28 cellular contexts compared by ENCODE assay signal in genomic region chr18:35028556-35028955, GRCh38. TPM values are rescaled to one million over a fixed set of nuclear protein-coding genes. Genes with fewer than 3 reads are reported as not detected.
DNase-seq lines count a peak whose midpoint lies in the region; ATAC-seq, FAIRE-seq and TF ChIP-seq lines count a peak whose summit lies in the region.
"Had no signal": no experiment of that assay in that cellular context is flagged by ENCODE, and none has a peak within 500 bp of the region (broad histone marks: within the 10 kb centered on the region; RNA-seq: fewer than 3 reads in every experiment).

No MANE protein-coding gene starts in this region.

- TF ChIP-seq RAD21 in IMR-90 (IDR thresholded peaks at IDR 0.05; ENCODE audit: low read length) = no peak

- peak overlapping the region; percentile 55 for H3K4ac ChIP-seq in IMR-90 (ENCODE audit: low read depth, low read length)

- H3K4me3 ChIP-seq in IMR-90 (ENCODE audit: insufficient read depth, low read depth, low read length) (no peak overlapping the region), fibroblast of mammary gland (ENCODE audit: control insufficient read depth, low read depth, low read length) (no peak overlapping the region), skeletal muscle tissue (ENCODE audit: low read length in 3 of 3) (no peak overlapping the region)
- H3K4me3 ChIP-seq: HAP-1, hepatocyte, mucosa of descending colon, thyroid gland had no signal

- in situ Hi-C loops in IMR-90 (cut with MboI; ENCODE audit: low sequenced_read_pairs) = no loop called here

- H3K36me3 ChIP-seq in IMR-90 (ENCODE audit: control insufficient read depth, insufficient read depth, low read length) (no peaks in the 10 kb centered on the region), skeletal muscle tissue (ENCODE audit: control insufficient read depth in 3 of 3, insufficient read depth in 3 of 3, low read length in 3 of 3) (no peaks in the 10 kb centered on the region)
- H3K36me3 ChIP-seq: BE2C, HAP-1, neutrophil, thyroid gland had no signal

- peak overlapping the region; percentile 73 for H2BK20ac ChIP-seq in IMR-90 (ENCODE audit: low read depth, low read length)

- CTCF ChIA-PET in activated CD4-positive, alpha-beta T cell treated with anti-CD3 and anti-CD28 coated beads for 36 hours (lab: Charles Lee) = interaction anchor here (0.8 to 7.3 kb wide), 11 partner anchors 9 to 158 kb away, joined by 3 to 72 read pairs (median 5); partner anchors contain the start of gene MAPRE2
- CTCF ChIA-PET in IMR-90 (lab: Yijun Ruan, JAX) = interaction anchor here (0.7 to 1.5 kb wide), 2 partner anchors 12 to 22 kb away, joined by 3 to 8 read pairs; no protein-coding TSS in a partner anchor

- dilution Hi-C loops in IMR-90 (cut with HindIII; ENCODE audit: low sequenced_read_pairs, unreplicated experiment) = no loop called here

- POLR2A ChIA-PET in activated CD4-positive, alpha-beta T cell treated with anti-CD3 and anti-CD28 coated beads for 36 hours (lab: Charles Lee) = interaction anchor here (0.6 to 1.3 kb wide), 2 partner anchors 14 to 23 kb away, joined by 3 read pairs; no protein-coding TSS in a partner anchor
- POLR2A ChIA-PET in IMR-90 (lab: Charles Lee; ENCODE audit: unreplicated experiment) = interaction anchor here (1.2 kb wide), 1 partner anchor 13 kb away, joined by 3 read pairs; the partner anchor contains the start of gene MAPRE2

- H3K27ac ChIP-seq in IMR-90 (ENCODE audit: insufficient read depth, low read length) (no peak overlapping the region), skeletal muscle tissue (ENCODE audit: low read depth, low read length) (peak overlapping the region; percentile 38)
- H3K27ac ChIP-seq: hepatocyte, neutrophil, thyroid gland had no signal

- no peak overlapping the region for H3K9ac ChIP-seq in IMR-90 (ENCODE audit: low read depth, low read length)
- H3K9ac ChIP-seq in skeletal muscle tissue (ENCODE audit: low read depth in 1 of 3, low read length in 3 of 3) = no peak overlapping the region

- peak overlapping the region; percentile 13; the same call in 1 of the 2 replicates for H4K91ac ChIP-seq in IMR-90 (ENCODE audit: insufficient read depth, low read depth, low read length)

- H3K4me3 Mint-ChIP-seq in activated CD4-positive, alpha-beta T cell treated with anti-CD3 and anti-CD28 coated beads for 36 hours = no peak overlapping the region

- peak overlapping the region; percentile 38; the same call in 1 of the 2 replicates for H3K14ac ChIP-seq in IMR-90 (replicated peaks; ENCODE audit: low read depth, low read length)

- H3K18ac ChIP-seq in IMR-90 (ENCODE audit: low read depth, low read length) = peak overlapping the region; percentile 37

- H4K20me1 ChIP-seq in IMR-90 (ENCODE audit: insufficient read depth, low read length) = no peaks in the 10 kb centered on the region

- 0 out of 4 replicates have a peak, but pooled peaks cover 0 to 3% of the 10 kb centered on the region in 2 experiments for H3K79me1 ChIP-seq in IMR-90 (ENCODE audit: low read depth in 1 of 2, low read length in 2 of 2)

- ATAC-seq in activated CD4-positive, alpha-beta T cell treated with anti-CD3 and anti-CD28 coated beads for 36 hours = no peak
- no peak for ATAC-seq in IMR-90 (ENCODE audit: low read depth)
- ATAC-seq: activated T-cell treated with anti-CD3 and anti-CD28 coated beads, Interleukin-2, amount 50 U/mL, for 72 hours; mucosa of descending colon had no signal

- H2BK5ac ChIP-seq in IMR-90 (ENCODE audit: low read depth, low read length, poor library complexity, severe bottlenecking) = peak overlapping the region; percentile 68

- peak overlapping the region; percentile 40; the same call in 1 of the 2 replicates for H4K5ac ChIP-seq in IMR-90 (ENCODE audit: low read depth, low read length)

- H4K8ac ChIP-seq in IMR-90 (ENCODE audit: low read depth in 2 of 2, low read length in 2 of 2) = peak overlapping the region in 1 of 2 experiments; percentile 67; a peak in 2 of 4 replicates

- no peak overlapping the region; the same call in 1 of the 2 replicates for H3K4me2 ChIP-seq in IMR-90 (ENCODE audit: low read depth, low read length)
- H3K4me2 ChIP-seq: hepatocyte had no signal

- no peaks in the 10 kb centered on the region for H3K27me3 ChIP-seq in IMR-90 (ENCODE audit: control insufficient read depth, insufficient read depth, low read length)
- no peaks in the 10 kb centered on the region for H3K27me3 ChIP-seq in skeletal muscle tissue (ENCODE audit: control insufficient read depth in 3 of 3, insufficient read depth in 3 of 3, low read length in 3 of 3)
- H3K27me3 ChIP-seq: BE2C, hepatocyte, neutrophil, thyroid gland had no signal

- no CpG with 5 or more reads among the region's 2 CpGs for WGBS in IMR-90 (ENCODE audit: extremely low coverage in 2 of 2, insufficient read length in 1 of 2), 2 experiments

- peaks cover 61% of the 10 kb centered on the region for H3K4me1 Mint-ChIP-seq in activated CD4-positive, alpha-beta T cell treated with anti-CD3 and anti-CD28 coated beads for 36 hours

- 0 out of 3 replicates have a peak overlapping the region, but pooled peaks have one; percentile 8 for H2BK15ac ChIP-seq in IMR-90 (ENCODE audit: low read depth, low read length)

- no peaks in the 10 kb centered on the region for H3K9me3 ChIP-seq in IMR-90 (ENCODE audit: control insufficient read depth, insufficient read depth, low read length)
- no peaks in the 10 kb centered on the region for H3K9me3 ChIP-seq in skeletal muscle tissue (ENCODE audit: control insufficient read depth in 3 of 3, low read length in 3 of 3)
- H3K9me3 ChIP-seq: BE2C, HAP-1, mucosa of descending colon, neutrophil, thyroid gland had no signal

- no peaks in the 10 kb centered on the region for H3K27me3 Mint-ChIP-seq in activated CD4-positive, alpha-beta T cell treated with anti-CD3 and anti-CD28 coated beads for 36 hours

- peak overlapping the region; percentile 14 for H3K27ac Mint-ChIP-seq in activated CD4-positive, alpha-beta T cell treated with anti-CD3 and anti-CD28 coated beads for 36 hours

- no peak overlapping the region for H2AK9ac ChIP-seq in IMR-90 (replicated peaks; ENCODE audit: low read depth, low read length, poor library complexity)

- H2AFZ ChIP-seq in IMR-90 (replicated peaks; ENCODE audit: low read length, poor library complexity) = no peak overlapping the region
- H2AFZ ChIP-seq: hepatocyte had no signal

- BruUV-seq in IMR-90 (replicated peaks; lab: Mats Ljungman, UMichigan) = no TSS peak

- H3K9me1 ChIP-seq in IMR-90 (ENCODE audit: insufficient read depth, low read length) = no peaks in the 10 kb centered on the region

- peak overlapping the region; percentile 45 for H2BK120ac ChIP-seq in IMR-90 (ENCODE audit: low read depth, low read length)

- H2AK5ac ChIP-seq in IMR-90 (ENCODE audit: low read depth, low read length) = peak overlapping the region; percentile 23; the same call in 1 of the 2 replicates

- no peak overlapping the region for H3K56ac ChIP-seq in IMR-90 (ENCODE audit: extremely low read depth, insufficient read depth, low read length)

- no peaks in the 10 kb centered on the region for H3K9me3 Mint-ChIP-seq in activated CD4-positive, alpha-beta T cell treated with anti-CD3 and anti-CD28 coated beads for 36 hours (ENCODE audit: low read depth)
- H3K9me3 Mint-ChIP-seq: activated naive CD4-positive, alpha-beta T cell treated with anti-CD3 and anti-CD28 coated beads for 36 hours; activated T-cell treated with anti-CD3 and anti-CD28 coated beads, Interleukin-2, amount 50 U/mL, for 72 hours had no signal

- TF ChIP-seq POLR2A in IMR-90 (IDR thresholded peaks at IDR 0.05; ENCODE audit: low read depth, low read length) = no peak

- peaks cover 10% of the 10 kb centered on the region for H3K4me1 ChIP-seq in IMR-90 (ENCODE audit: control insufficient read depth, insufficient read depth, low read length)
- peaks cover 29 to 33% (median 32%) of the 10 kb centered on the region in 3 donors for H3K4me1 ChIP-seq in skeletal muscle tissue (ENCODE audit: control insufficient read depth in 3 of 3, insufficient read depth in 3 of 3, low read length in 3 of 3)
- H3K4me1 ChIP-seq: BE2C, HAP-1 had no signal

- no peak for FAIRE-seq in frontal cortex (lab: Jason Lieb, UNC)
- FAIRE-seq: D721Med, islet of Langerhans had no signal

- intact Hi-C loops in activated CD4-positive, alpha-beta T cell treated with anti-CD3 and anti-CD28 coated beads for 36 hours (cut with DNase I, micrococcal nuclease) = loop anchor here (5.0 kb wide), 6 partner anchors 79 to 589 kb away; partner anchors contain the start of genes ZNF397 (in 2 of the 2), ZNF24 (in 1 of the 2) and ZSCAN30 (in 1 of the 2)
- intact Hi-C loops in IMR-90 (cut with micrococcal nuclease) = loop anchor here (5.0 kb wide), 1 partner anchor 114 kb away; no protein-coding TSS in a partner anchor

- no peak for DNase-seq in activated CD4-positive, alpha-beta T cell treated with anti-CD3 and anti-CD28 coated beads for 36 hours
- no peak for DNase-seq in activated CD4-positive, alpha-beta T cell treated with anti-CD3 and anti-CD28 coated beads for 1 hour
- no peak for DNase-seq in IMR-90
- DNase-seq in fibroblast of mammary gland (ENCODE audit: low read depth) = peak; percentile 74
- no peak for DNase-seq in HT-29 (ENCODE audit: low spot score)
- no peak for DNase-seq in hypothalamus (lab: John Stamatoyannopoulos, UW)
- no peak for DNase-seq in frontal cortex (ENCODE audit: low spot score in 2 of 2)
- DNase-seq: activated CD4-positive, alpha-beta T cell treated with anti-CD3 and anti-CD28 coated beads for 4 hours; activated naive CD4-positive, alpha-beta T cell treated with anti-CD3 and anti-CD28 coated beads for 36 hours; activated T-cell treated with anti-CD3 and anti-CD28 coated beads, Interleukin-2, amount 50 U/mL, for 72 hours; BE2C; cerebellar nuclear complex; foreskin melanocyte; mucosa of descending colon; MV-4-11; NCI-H1694 treated with DMSO at 0.1 percent for 48 hours; NCI-H2227 treated with DMSO at 0.1 percent for 48 hours; NCI-H774; OCI-M1; stimulated activated CD4-positive, alpha-beta T cell treated with anti-CD3 and anti-CD28 coated beads, Interleukin-4, amount 100 ng/mL, for 1 hour; stimulated activated naive CD4-positive, alpha-beta T cell treated with Interleukin-2 at 50 U/mL for 16 hours; thyroid gland had no signal

- TF ChIP-seq CTCF in IMR-90 (conservative IDR thresholded peaks at IDR 0.05; ENCODE audit: low read depth, low read length) (no peak), fibroblast of mammary gland (conservative IDR thresholded peaks at IDR 0.05; ENCODE audit: control insufficient read depth, insufficient read depth, low read depth, low read length) (no peak)

- peak overlapping the region; percentile 13; the same call in 1 of the 2 replicates for H3K23ac ChIP-seq in IMR-90 (ENCODE audit: low read depth, low read length)

- H3K36me3 Mint-ChIP-seq in activated CD4-positive, alpha-beta T cell treated with anti-CD3 and anti-CD28 coated beads for 36 hours (ENCODE audit: low read depth) = peaks cover 2% of the 10 kb centered on the region

TF ChIP-seq in IMR-90, 13 proteins besides CTCF, POLR2A, EP300 and RAD21 (continues in another document):
- no peak for TF ChIP-seq BHLHE40 (IDR thresholded peaks at IDR 0.05; ENCODE audit: low read depth, low read length)

RNA-seq across cellular contexts. Expression of gene MAPRE2, which starts 12.7 kb away (rescaled TPM):
- total RNA-seq in activated CD4-positive, alpha-beta T cell treated with anti-CD3 and anti-CD28 coated beads for 36 hours = 10 to 100 TPM; 59.4 to 83.8 TPM
- 23.8 and 24.2 TPM in 2 replicates for total RNA-seq in IMR-90 (2012; rRNA removed)
- polyA plus RNA-seq in IMR-90 (2012; rRNA removed) = 18.4 and 19.6 TPM in 2 replicates
- polyA plus RNA-seq in IMR-90 (2012; cell fraction: cytosol; rRNA removed) = 8.2 and 8.5 TPM in 2 replicates
- 4.3 and 13.4 TPM in 2 replicates for polyA plus RNA-seq in IMR-90 (2012; cell fraction: nucleus; rRNA removed; ENCODE audit: low replicate concordance)
- total RNA-seq in skeletal muscle tissue = 9.4 TPM
- 2.8 TPM in 2 replicates for total RNA-seq in HT-29 (2014; rRNA removed; shearing (Covaris generic))
- total RNA-seq in frontal cortex = 68.9 TPM
